In genomic region chr11:109046284-109046992, GRCh38 we compare ENCODE assay signal across 30 cellular contexts.
"Had no signal": no experiment of that assay in that cellular context is flagged by ENCODE, and none has a peak within 500 bp of the region (broad histone marks: within the 10 kb centered on the region; RNA-seq: fewer than 3 reads in every experiment).

No MANE protein-coding gene starts in this region.

- H3K27ac Mint-ChIP-seq: activated CD4-positive, alpha-beta T cell treated with anti-CD3 and anti-CD28 coated beads, Interleukin-2, amount 10 ng/mL, durations not matched to agents 7 days and 5 days; activated naive CD4-positive, alpha-beta T cell treated with anti-CD3 and anti-CD28 coated beads, Interleukin-2, amount 10 ng/mL, durations not matched to agents 7 days and 5 days; activated naive CD8-positive, alpha-beta T cell; activated naive CD8-positive, alpha-beta T cell treated with anti-CD3 and anti-CD28 coated beads, Interleukin-2, amount 50 U/mL, for 24 hours had no signal

- H3K9ac ChIP-seq: KMS-11 had no signal

- H3K4me2 ChIP-seq: KMS-11 had no signal

- H3K27ac ChIP-seq: brain microvascular endothelial cell, cardiac muscle cell, KMS-11, Peyer's patch, SJSA1, WERI-Rb-1 had no signal

- H3K4me3 ChIP-seq: cardiac muscle cell, Peyer's patch, SJSA1 had no signal

- H3K36me3 ChIP-seq: brain microvascular endothelial cell, cardiac muscle cell, Peyer's patch, SJSA1, WERI-Rb-1 had no signal

- DNase-seq: activated CD4-positive, alpha-beta T cell treated with anti-CD3 and anti-CD28 coated beads, Interleukin-2, amount 10 ng/mL, durations not matched to agents 7 days and 5 days; activated CD4-positive, alpha-beta T cell treated with anti-CD3 and anti-CD28 coated beads, Interleukin-2, amount 50 U/mL, for 48 hours; activated CD8-positive, alpha-beta memory T cell treated with anti-CD3 and anti-CD28 coated beads, Interleukin-2, amount 50 U/mL, for 48 hours; activated effector memory CD4-positive, alpha-beta T cell treated with Interleukin-2 at 50 U/mL for 16 hours; activated naive CD4-positive, alpha-beta T cell treated with anti-CD3 and anti-CD28 coated beads, Interleukin-2, amount 10 ng/mL, durations not matched to agents 7 days and 5 days; activated naive CD8-positive, alpha-beta T cell treated with anti-CD3 and anti-CD28 coated beads, Interleukin-2, amount 50 U/mL, for 24 hours; activated T-cell treated with anti-CD3 and anti-CD28 coated beads, Interleukin-2, amount 50 U/mL, for 48 hours; anterior cingulate cortex; brain microvascular endothelial cell; NCI-H1092 treated with DMSO at 0.1 percent for 48 hours; NCI-H1417; NCI-H146; NCI-H187; NCI-H2029 treated with DMSO at 0.1 percent for 48 hours; NCI-H2107; NCI-H510A; NCI-H526; NCI-H748 treated with DMSO at 0.1 percent for 48 hours; NK-92 treated with Interleukin-12 subunit alpha and Interleukin-12 subunit beta, amount 100 ng/mL, for 24 hours; PC-3; Peyer's patch; RPMI8226; SHP77 treated with DMSO at 0.1 percent for 48 hours; T1000; WERI-Rb-1 had no signal

- ATAC-seq: activated naive CD8-positive, alpha-beta T cell treated with anti-CD3 and anti-CD28 coated beads, Interleukin-2, amount 50 U/mL, for 24 hours; PC-3 had no signal

- H3K27me3 ChIP-seq: brain microvascular endothelial cell, cardiac muscle cell, Peyer's patch, SJSA1 had no signal

- H3K36me3 Mint-ChIP-seq: activated naive CD4-positive, alpha-beta T cell treated with anti-CD3 and anti-CD28 coated beads, Interleukin-2, amount 10 ng/mL, durations not matched to agents 7 days and 5 days; activated naive CD8-positive, alpha-beta T cell had no signal

- H3K9me3 ChIP-seq: Peyer's patch, SJSA1 had no signal

- H3K27me3 Mint-ChIP-seq: activated CD4-positive, alpha-beta T cell treated with anti-CD3 and anti-CD28 coated beads, Interleukin-2, amount 10 ng/mL, durations not matched to agents 7 days and 5 days; activated naive CD4-positive, alpha-beta T cell treated with anti-CD3 and anti-CD28 coated beads, Interleukin-2, amount 10 ng/mL, durations not matched to agents 7 days and 5 days; activated naive CD8-positive, alpha-beta T cell; activated naive CD8-positive, alpha-beta T cell treated with anti-CD3 and anti-CD28 coated beads, Interleukin-2, amount 50 U/mL, for 24 hours; central memory CD8-positive, alpha-beta T cell had no signal

- H3K4me3 Mint-ChIP-seq: activated CD4-positive, alpha-beta T cell treated with anti-CD3 and anti-CD28 coated beads, Interleukin-2, amount 10 ng/mL, durations not matched to agents 7 days and 5 days; activated naive CD4-positive, alpha-beta T cell treated with anti-CD3 and anti-CD28 coated beads, Interleukin-2, amount 10 ng/mL, durations not matched to agents 7 days and 5 days; activated naive CD8-positive, alpha-beta T cell; activated naive CD8-positive, alpha-beta T cell treated with anti-CD3 and anti-CD28 coated beads, Interleukin-2, amount 50 U/mL, for 24 hours; central memory CD8-positive, alpha-beta T cell had no signal

- H3K9me3 Mint-ChIP-seq: activated naive CD4-positive, alpha-beta T cell treated with anti-CD3 and anti-CD28 coated beads, Interleukin-2, amount 10 ng/mL, durations not matched to agents 7 days and 5 days; central memory CD8-positive, alpha-beta T cell had no signal

- H3K4me1 Mint-ChIP-seq: activated CD4-positive, alpha-beta T cell treated with anti-CD3 and anti-CD28 coated beads, Interleukin-2, amount 10 ng/mL, durations not matched to agents 7 days and 5 days; activated naive CD4-positive, alpha-beta T cell treated with anti-CD3 and anti-CD28 coated beads, Interleukin-2, amount 10 ng/mL, durations not matched to agents 7 days and 5 days; activated naive CD8-positive, alpha-beta T cell treated with anti-CD3 and anti-CD28 coated beads, Interleukin-2, amount 50 U/mL, for 24 hours; central memory CD8-positive, alpha-beta T cell had no signal

- H3K4me1 ChIP-seq: Peyer's patch, SJSA1 had no signal
